8 cellular contexts compared by ENCODE assay signal in the genomic region with DNA sequence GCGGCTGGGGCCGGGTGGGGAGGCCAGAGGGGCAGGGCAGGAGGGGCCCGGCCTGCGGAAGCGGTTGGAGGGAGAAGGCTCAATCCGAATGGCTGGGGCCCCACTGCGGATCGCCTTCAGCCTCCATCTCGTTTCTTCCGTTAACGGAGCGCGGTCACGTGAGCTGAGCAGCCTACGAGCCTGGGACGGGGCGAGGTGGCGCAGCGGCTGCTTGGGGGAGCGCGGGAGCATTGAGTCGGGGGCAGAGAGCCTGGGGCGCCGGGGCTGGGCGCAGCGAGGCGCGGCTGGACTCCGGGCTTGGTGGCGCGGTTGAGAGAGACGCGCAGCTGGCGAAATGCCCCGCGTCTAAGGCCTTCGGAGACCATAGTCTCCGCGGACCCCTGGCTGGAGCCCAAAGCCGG.
A peak's percentile ranks its signal among the peaks of the same experiment; 100 is the strongest.
DNase-seq lines count a peak whose midpoint lies in the region; ATAC-seq, FAIRE-seq and TF ChIP-seq lines count a peak whose summit lies in the region.
"Not testable (repeated sequence)": the region's sequence is repeated elsewhere in the genome, so short reads cannot be mapped to it uniquely, and the experiment has no call there.

No MANE protein-coding gene starts in this region.

- peak overlapping the region; percentile 91 for H3K4me2 ChIP-seq in SU-DHL-6 (ENCODE audit: low read depth, low read length, poor library complexity, severe bottlenecking)

- peak; percentile 26 for TF ChIP-seq CTCF in CD8-positive, alpha-beta T cell (IDR thresholded peaks at IDR 0.05)
- TF ChIP-seq CTCF in SU-DHL-6 (IDR thresholded peaks at IDR 0.05; ENCODE audit: insufficient read depth, low read length, poor library complexity, severe bottlenecking), result peak; percentile 42

- not testable (repeated sequence) for H3F3A ChIP-seq in SU-DHL-6 (ENCODE audit: insufficient read depth)

- peak; percentile 68 for ATAC-seq in CD8-positive, alpha-beta T cell
- ATAC-seq in GM19463 (IDR thresholded peaks at IDR 0.05; ENCODE audit: unreplicated experiment) (peak; percentile 63), HG03354 (IDR thresholded peaks at IDR 0.05; ENCODE audit: poor library complexity, severe bottlenecking, unreplicated experiment) (peak; percentile 72)
- peak; percentile 81 for ATAC-seq in naive thymus-derived CD4-positive, alpha-beta T cell

- not testable (repeated sequence) for H3K9me3 ChIP-seq in CD8-positive, alpha-beta T cell (ENCODE audit: low read length); SU-DHL-6 (ENCODE audit: insufficient read depth, low read length); naive thymus-derived CD4-positive, alpha-beta T cell (ENCODE audit: control insufficient read depth in 2 of 3, low read length in 3 of 3)

- FAIRE-seq in frontal cortex (lab: Jason Lieb, UNC), result not testable (repeated sequence)

- DNase-seq in CD8-positive, alpha-beta T cell, result peak; percentile 68 to 91 (median 83)
- peak; percentile 85 for DNase-seq in activated naive CD8-positive, alpha-beta T cell treated with anti-CD3 and anti-CD28 coated beads for 36 hours
- DNase-seq in frontal cortex (ENCODE audit: low spot score in 2 of 2), result peak; percentile 70 to 81
- peak; percentile 59 to 86 (median 75) for DNase-seq in naive thymus-derived CD4-positive, alpha-beta T cell
- DNase-seq in stimulated activated CD8-positive, alpha-beta memory T cell treated with anti-CD3 and anti-CD28 coated beads, Interleukin-15, amount 100 ng/mL, for 4 hours (ENCODE audit: low read depth in 2 of 2), result peak; percentile 68 to 74

- peak overlapping the region; percentile 56 for H2AFZ ChIP-seq in SU-DHL-6 (ENCODE audit: low read depth, low read length, severe bottlenecking)

- H3K36me3 ChIP-seq in CD8-positive, alpha-beta T cell (ENCODE audit: insufficient read depth, low read length); SU-DHL-6 (ENCODE audit: low read length); naive thymus-derived CD4-positive, alpha-beta T cell (ENCODE audit: control insufficient read depth in 2 of 3, insufficient read depth in 3 of 3, low read length in 3 of 3): not testable (repeated sequence)

- not testable (repeated sequence) for H3K27me3 ChIP-seq in CD8-positive, alpha-beta T cell (ENCODE audit: insufficient read depth, low read length); SU-DHL-6 (ENCODE audit: low read length); naive thymus-derived CD4-positive, alpha-beta T cell (ENCODE audit: control insufficient read depth in 2 of 2, insufficient read depth in 2 of 2, low read length in 2 of 2)

- intact Hi-C loops in CD8-positive, alpha-beta T cell (cut with DNase I, micrococcal nuclease), result not testable (repeated sequence)
- intact Hi-C loops in naive thymus-derived CD4-positive, alpha-beta T cell (cut with micrococcal nuclease), result loop anchor here in 1 of 2 donors (2.0 to 10.0 kb wide), 4 partner anchors 268 to 1340 kb away; a partner anchor contains a TSS

- H3K9me2 ChIP-seq in SU-DHL-6 (replicated peaks; ENCODE audit: insufficient read depth, low read length), result not testable (repeated sequence)

- H3K4me3 ChIP-seq in CD8-positive, alpha-beta T cell (ENCODE audit: low read depth, low read length), result peak overlapping the region; percentile 83
- H3K4me3 ChIP-seq in SU-DHL-6 (ENCODE audit: insufficient read depth, low read length, poor library complexity, severe bottlenecking), result peak overlapping the region; percentile 70
- peak overlapping the region; percentile 81 for H3K4me3 ChIP-seq in naive thymus-derived CD4-positive, alpha-beta T cell (ENCODE audit: low read length)

- not testable (repeated sequence) for H4K20me1 ChIP-seq in SU-DHL-6 (ENCODE audit: low read depth, low read length)

- H3K27ac Mint-ChIP-seq in CD8-positive, alpha-beta T cell, result peak overlapping the region; percentile 89
- H3K27ac Mint-ChIP-seq in activated naive CD8-positive, alpha-beta T cell treated with anti-CD3 and anti-CD28 coated beads for 36 hours, result peak overlapping the region; percentile 74
- H3K27ac Mint-ChIP-seq in naive thymus-derived CD4-positive, alpha-beta T cell, result peak overlapping the region; percentile 32 to 99 (median 93)

- H3K9ac ChIP-seq in SU-DHL-6 (ENCODE audit: low read length), result peak overlapping the region; percentile 67

- POLR2A ChIA-PET in CD8-positive, alpha-beta T cell (lab: Charles Lee), result interaction anchor here (0.8 to 1.0 kb wide), 2 partner anchors 424 to 675 kb away, joined by 4 read pairs; no protein-coding TSS in a partner anchor
- POLR2A ChIA-PET in naive thymus-derived CD4-positive, alpha-beta T cell (lab: Charles Lee), result not testable (repeated sequence)

- peak overlapping the region; percentile 90 for H3K27ac ChIP-seq in CD8-positive, alpha-beta T cell (ENCODE audit: low read depth, low read length)
- H3K27ac ChIP-seq in SU-DHL-6 (ENCODE audit: low read depth, low read length), result peak overlapping the region; percentile 89
- peak overlapping the region; percentile 85 for H3K27ac ChIP-seq in naive thymus-derived CD4-positive, alpha-beta T cell (ENCODE audit: low read depth, low read length)

- peaks cover 20% of the 10 kb centered on the region for H3K36me3 Mint-ChIP-seq in CD8-positive, alpha-beta T cell
- H3K36me3 Mint-ChIP-seq in activated naive CD8-positive, alpha-beta T cell treated with anti-CD3 and anti-CD28 coated beads for 36 hours, result peaks cover 21% of the 10 kb centered on the region
- H3K36me3 Mint-ChIP-seq in naive thymus-derived CD4-positive, alpha-beta T cell, result peaks cover 0 to 16% (median 12%) of the 10 kb centered on the region in 5 donors

- peaks cover 20% of the 10 kb centered on the region for H3K4me1 ChIP-seq in CD8-positive, alpha-beta T cell (ENCODE audit: insufficient read depth, low read length)
- peaks cover 6 to 11% of the 10 kb centered on the region in 2 donors for H3K4me1 ChIP-seq in naive thymus-derived CD4-positive, alpha-beta T cell (ENCODE audit: control insufficient read depth in 2 of 2, insufficient read depth in 2 of 2, low read length in 2 of 2)

- not testable (repeated sequence) for H3K27me3 Mint-ChIP-seq in CD8-positive, alpha-beta T cell (ENCODE audit: low read depth); activated naive CD8-positive, alpha-beta T cell treated with anti-CD3 and anti-CD28 coated beads for 36 hours; naive thymus-derived CD4-positive, alpha-beta T cell

- H3K9me3 Mint-ChIP-seq in CD8-positive, alpha-beta T cell; activated naive CD8-positive, alpha-beta T cell treated with anti-CD3 and anti-CD28 coated beads for 36 hours; naive thymus-derived CD4-positive, alpha-beta T cell: not testable (repeated sequence)

- peak overlapping the region; percentile 96 for H3K4me3 Mint-ChIP-seq in CD8-positive, alpha-beta T cell
- H3K4me3 Mint-ChIP-seq in activated naive CD8-positive, alpha-beta T cell treated with anti-CD3 and anti-CD28 coated beads for 36 hours, result peak overlapping the region; percentile 98
- H3K4me3 Mint-ChIP-seq in naive thymus-derived CD4-positive, alpha-beta T cell, result peak overlapping the region; percentile 85 to 99 (median 97)

- CTCF ChIA-PET in CD8-positive, alpha-beta T cell (lab: Charles Lee), result not testable (repeated sequence)
- CTCF ChIA-PET in naive thymus-derived CD4-positive, alpha-beta T cell (lab: Charles Lee), result interaction anchor here (0.6 kb wide), 1 partner anchor 675 kb away, joined by 5 read pairs; no protein-coding TSS in a partner anchor

- H3K79me2 ChIP-seq in SU-DHL-6 (ENCODE audit: insufficient read depth, low read length), result peaks cover 43% of the 10 kb centered on the region

- peaks cover 26% of the 10 kb centered on the region for H3K4me1 Mint-ChIP-seq in CD8-positive, alpha-beta T cell (ENCODE audit: low read depth)
- H3K4me1 Mint-ChIP-seq in activated naive CD8-positive, alpha-beta T cell treated with anti-CD3 and anti-CD28 coated beads for 36 hours, result peaks cover 29% of the 10 kb centered on the region
- peaks cover 13 to 46% (median 41%) of the 10 kb centered on the region in 7 donors for H3K4me1 Mint-ChIP-seq in naive thymus-derived CD4-positive, alpha-beta T cell

Comparison
In these comparisons a context has a peak if more than half of its experiments do, and no peak if none do; other contexts are left out.
1. Peak in every context shown above with its lines: DNase-seq, ATAC-seq, H3K4me3 ChIP-seq and H3K27ac ChIP-seq.